ENCODE assay signal across 1 cellular context in the genomic region with DNA sequence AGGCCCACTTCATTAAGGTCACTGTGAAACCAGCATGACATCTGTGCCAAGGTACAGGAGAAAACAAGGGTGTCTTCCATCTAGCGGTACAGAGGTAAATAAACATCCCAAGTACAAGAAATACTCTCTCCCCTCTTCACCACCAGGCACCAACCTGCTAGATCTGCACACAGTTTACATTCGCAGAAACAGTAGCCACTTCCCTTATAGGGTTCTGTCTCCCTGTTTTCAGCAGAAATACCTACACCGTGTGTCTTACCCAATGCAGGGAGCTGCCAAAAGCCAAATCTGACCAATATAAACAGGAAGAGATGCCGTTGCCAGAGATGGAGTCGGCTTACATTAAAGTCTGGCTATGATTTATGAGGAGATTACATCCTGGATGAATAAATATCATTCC.
TF ChIP-seq lines count a peak whose summit lies in the region.

No MANE protein-coding gene starts in this region.

TF ChIP-seq in GM23338, 12 proteins besides CTCF, POLR2A, EP300 and RAD21 (continued from another document):
- TF ChIP-seq CREB1 (CRISPR knock-in tag; IDR thresholded peaks at IDR 0.05; ENCODE audit: low read depth) (no peak), ZNF114 (CRISPR knock-in tag; IDR thresholded peaks at IDR 0.05) (no peak)
